In genomic region chr11:119479685-119480275, GRCh38 we compare ENCODE assay signal across 1 cellular context.
TF ChIP-seq lines count a peak whose summit lies in the region.

No MANE protein-coding gene starts in this region.

TF ChIP-seq in H1, 55 proteins besides CTCF, POLR2A, EP300 and RAD21 (continued from another document):
- TF ChIP-seq ATF3 (IDR thresholded peaks at IDR 0.05; ENCODE audit: insufficient read depth, low read depth, low read length) (0 out of 2 replicates have a peak, but pooled peaks have one; percentile 15), TEAD4 (IDR thresholded peaks at IDR 0.05; ENCODE audit: low read depth, low read length) (peak; percentile 92), NRF1 (IDR thresholded peaks at IDR 0.05; ENCODE audit: low read depth, low read length) (no peak), GTF2F1 (IDR thresholded peaks at IDR 0.05; ENCODE audit: borderline replicate concordance, low read depth, low read length) (no peak), KDM4A (IDR thresholded peaks at IDR 0.05; ENCODE audit: low read depth, low read length, severe bottlenecking) (no peak), CHD2 (IDR thresholded peaks at IDR 0.05; ENCODE audit: low read length) (no peak), RBBP5 (IDR thresholded peaks at IDR 0.05; ENCODE audit: borderline replicate concordance, low read depth, low read length) (no peak), SRF (IDR thresholded peaks at IDR 0.05; ENCODE audit: low read depth, low read length) (no peak), PHF8 (conservative IDR thresholded peaks at IDR 0.05; ENCODE audit: low read depth, low read length) (no peak), ATF2 (IDR thresholded peaks at IDR 0.05; ENCODE audit: low read length) (no peak), SUZ12 (IDR thresholded peaks at IDR 0.05; ENCODE audit: low read length) (no peak), SAP30 (IDR thresholded peaks at IDR 0.05; ENCODE audit: insufficient read depth, insufficient replicate concordance, low read length) (no peak), BCL11A (IDR thresholded peaks at IDR 0.05; ENCODE audit: low read depth in 2 of 2, low read length in 2 of 2) (no peak), TCF12 (IDR thresholded peaks at IDR 0.05; ENCODE audit: low read depth, low read length) (no peak), GABPA (IDR thresholded peaks at IDR 0.05; ENCODE audit: borderline replicate concordance, insufficient read depth, low read length) (no peak; the same call in 1 of the 2 replicates), ASH2L (IDR thresholded peaks at IDR 0.05; ENCODE audit: low read length) (no peak), SIX5 (IDR thresholded peaks at IDR 0.05; ENCODE audit: low read depth, low read length) (no peak), RXRA (IDR thresholded peaks at IDR 0.05; ENCODE audit: insufficient read depth, low read depth, low read length) (no peak), TBP (IDR thresholded peaks at IDR 0.05; ENCODE audit: low read depth, low read length) (no peak), TAF7 (optimal IDR thresholded peaks at IDR 0.05; ENCODE audit: borderline replicate concordance, low read depth, low read length) (peak; percentile 43), SIRT6 (IDR thresholded peaks at IDR 0.05; ENCODE audit: low read length) (no peak), EGR1 (IDR thresholded peaks at IDR 0.05; ENCODE audit: borderline replicate concordance, low read depth, low read length) (no peak), SP2 (IDR thresholded peaks at IDR 0.05; ENCODE audit: low read length) (no peak), BACH1 (IDR thresholded peaks at IDR 0.05; ENCODE audit: low read length) (no peak), SP1 (IDR thresholded peaks at IDR 0.05; ENCODE audit: low read depth, low read length) (no peak), JUND (IDR thresholded peaks at IDR 0.05; ENCODE audit: low read length) (no peak), E2F6 (IDR thresholded peaks at IDR 0.05) (0 out of 2 replicates have a peak, but pooled peaks have one; percentile 8), FOSL1 (IDR thresholded peaks at IDR 0.05; ENCODE audit: insufficient read depth, low read depth, low read length) (no peak), POU5F1 (IDR thresholded peaks at IDR 0.05; ENCODE audit: low read depth, low read length) (no peak), SIN3A (conservative IDR thresholded peaks at IDR 0.05 in 1 of 2, IDR thresholded peaks at IDR 0.05 in 1 of 2; ENCODE audit: low read depth in 1 of 2, low read length in 2 of 2) (no peak), TAF1 (IDR thresholded peaks at IDR 0.05; ENCODE audit: low read depth, low read length) (no peak), BRCA1 (IDR thresholded peaks at IDR 0.05; ENCODE audit: low read depth, low read length) (no peak), EZH2 (IDR thresholded peaks at IDR 0.05; ENCODE audit: low read depth, low read length, severe bottlenecking) (no peak), CEBPB (IDR thresholded peaks at IDR 0.05; ENCODE audit: low read depth, low read length) (no peak)
TF ChIP-seq in H1: peak in this region for 4.
